In genomic region chr16:88966986-88967799, GRCh38 we compare ENCODE assay signal across 1 cellular context.
TF ChIP-seq lines count a peak whose summit lies in the region.

No MANE protein-coding gene starts in this region.

TF ChIP-seq in GM12878, 131 proteins besides CTCF, POLR2A, EP300 and RAD21:
- TF ChIP-seq NKRF (conservative IDR thresholded peaks at IDR 0.05): no peak
- TF ChIP-seq EZH2 (IDR thresholded peaks at IDR 0.05; ENCODE audit: borderline replicate concordance, control insufficient read depth, low read depth, low read length): no peak
- TF ChIP-seq ASH2L (IDR thresholded peaks at IDR 0.05; ENCODE audit: borderline replicate concordance, low read depth): no peak
- no peak for TF ChIP-seq NR2C1 (IDR thresholded peaks at IDR 0.05)
- TF ChIP-seq BACH1 (IDR thresholded peaks at IDR 0.05; ENCODE audit: borderline replicate concordance): 0 out of 2 replicates have a peak, but pooled peaks have one; percentile 21
- no peak for TF ChIP-seq DPF2 (IDR thresholded peaks at IDR 0.05)
- TF ChIP-seq IRF4 (IDR thresholded peaks at IDR 0.05; ENCODE audit: low read depth, low read length): no peak
- TF ChIP-seq SMAD5 (IDR thresholded peaks at IDR 0.05; ENCODE audit: low read depth): no peak
- peak; percentile 49; the same call in 1 of the 2 replicates for TF ChIP-seq MLLT1 (IDR thresholded peaks at IDR 0.05)
- TF ChIP-seq FOS (IDR thresholded peaks at IDR 0.05; ENCODE audit: borderline replicate concordance, extremely low read depth, insufficient read length): no peak
- no peak for TF ChIP-seq CREB1 (IDR thresholded peaks at IDR 0.05; ENCODE audit: low read depth)
- TF ChIP-seq POLR2AphosphoS2 (IDR thresholded peaks at IDR 0.05; ENCODE audit: low read depth, low read length): no peak
- no peak for TF ChIP-seq ATF7 (IDR thresholded peaks at IDR 0.05; ENCODE audit: low read depth)
- TF ChIP-seq NFIC (IDR thresholded peaks at IDR 0.05; ENCODE audit: low read depth, low read length): no peak
- no peak for TF ChIP-seq MEF2A (IDR thresholded peaks at IDR 0.05; ENCODE audit: insufficient read depth, low read depth, low read length)
- no peak for TF ChIP-seq FOXM1 (IDR thresholded peaks at IDR 0.05; ENCODE audit: low read depth, low read length)
- no peak for TF ChIP-seq ZBTB33 (IDR thresholded peaks at IDR 0.05)
- no peak for TF ChIP-seq GATAD2B (conservative IDR thresholded peaks at IDR 0.05; ENCODE audit: low read depth)
- TF ChIP-seq TCF7 (IDR thresholded peaks at IDR 0.05; ENCODE audit: borderline replicate concordance): no peak
- TF ChIP-seq TCF12 (IDR thresholded peaks at IDR 0.05; ENCODE audit: low read depth, low read length): 0 out of 2 replicates have a peak, but pooled peaks have one; percentile 2
- TF ChIP-seq ZNF687 (IDR thresholded peaks at IDR 0.05): no peak
- TF ChIP-seq SIN3A (IDR thresholded peaks at IDR 0.05; ENCODE audit: low read depth, low read length): no peak
- no peak for TF ChIP-seq EED (IDR thresholded peaks at IDR 0.05; ENCODE audit: low read depth)
- TF ChIP-seq PBX3 (IDR thresholded peaks at IDR 0.05; ENCODE audit: insufficient replicate concordance, low read depth, low read length): no peak
